17 cellular contexts compared by ENCODE assay signal in genomic region chr7:139990142-139990535, GRCh38.
"Had no signal": no experiment of that assay in that cellular context is flagged by ENCODE, and none has a peak within 500 bp of the region (broad histone marks: within the 10 kb centered on the region; RNA-seq: fewer than 3 reads in every experiment).

No MANE protein-coding gene starts in this region.

- H3K27me3 Mint-ChIP-seq: natural killer cell treated with Interleukin-12 subunit alpha and Interleukin-12 subunit beta and Interleukin-15 and Interleukin-18, amount 100 ng/mL, for 72 hours had no signal

- DNase-seq: activated CD4-positive, alpha-beta T cell treated with anti-CD3 and anti-CD28 coated beads, Interleukin-2, amount 10 ng/mL, durations not matched to agents 24 days and 14 days; activated CD8-positive, alpha-beta T cell treated with anti-CD3 and anti-CD28 coated beads, Interleukin-2, amount 10 ng/mL, durations not matched to agents 7 days and 5 days; activated effector memory CD4-positive, alpha-beta T cell treated with anti-CD3 and anti-CD28 coated beads, Interleukin-2, amount 50 U/mL, for 16 hours; activated T-cell treated with anti-CD3 and anti-CD28 coated beads, Interleukin-2, amount 50 U/mL, for 4 hours; dermis blood vessel endothelial cell; effector memory CD4-positive, alpha-beta T cell; esophagus squamous epithelium; left cardiac atrium; lower lobe of right lung; nucleus accumbens; stimulated activated CD4-positive, alpha-beta T cell treated with anti-CD3 and anti-CD28 coated beads, Interleukin-1b, Interleukin-23, amount 100 ng/mL, for 48 hours; stimulated activated CD8-positive, alpha-beta memory T cell treated with anti-CD3 and anti-CD28 coated beads, Interleukin-4, amount 100 ng/mL, for 48 hours; stimulated activated naive CD4-positive, alpha-beta T cell treated with Interleukin-2 at 50 U/mL for 16 hours; T1000; thyroid gland had no signal

- H3K36me3 ChIP-seq: esophagus squamous epithelium, thyroid gland had no signal

- H3K4me1 ChIP-seq: thyroid gland had no signal

- H3K9me3 ChIP-seq: esophagus squamous epithelium, lower lobe of right lung, thyroid gland had no signal

- H3K9me3 Mint-ChIP-seq: activated CD4-positive, alpha-beta T cell treated with anti-CD3 and anti-CD28 coated beads, Interleukin-2, amount 10 ng/mL, durations not matched to agents 24 days and 14 days; activated naive CD4-positive, alpha-beta T cell treated with anti-CD3 and anti-CD28 coated beads, Interleukin-2, amount 50 U/mL, for 72 hours; activated T-cell treated with anti-CD3 and anti-CD28 coated beads, Interleukin-2, amount 50 U/mL, for 4 hours; natural killer cell treated with Interleukin-12 subunit alpha and Interleukin-12 subunit beta and Interleukin-15 and Interleukin-18, amount 100 ng/mL, for 72 hours had no signal

- H3K27ac ChIP-seq: esophagus squamous epithelium, lower lobe of right lung, thyroid gland had no signal

- H3K4me1 Mint-ChIP-seq: activated CD4-positive, alpha-beta T cell treated with anti-CD3 and anti-CD28 coated beads, Interleukin-2, amount 10 ng/mL, durations not matched to agents 24 days and 14 days had no signal

- H3K27me3 ChIP-seq: esophagus squamous epithelium, thyroid gland had no signal

- H3K4me3 ChIP-seq: esophagus squamous epithelium, lower lobe of right lung, thyroid gland had no signal

- H3K4me3 Mint-ChIP-seq: activated CD4-positive, alpha-beta T cell treated with anti-CD3 and anti-CD28 coated beads, Interleukin-2, amount 10 ng/mL, durations not matched to agents 24 days and 14 days; activated CD8-positive, alpha-beta T cell treated with anti-CD3 and anti-CD28 coated beads, Interleukin-2, amount 10 ng/mL, durations not matched to agents 7 days and 5 days; activated T-cell treated with anti-CD3 and anti-CD28 coated beads, Interleukin-2, amount 50 U/mL, for 4 hours; natural killer cell treated with Interleukin-12 subunit alpha and Interleukin-12 subunit beta and Interleukin-15 and Interleukin-18, amount 100 ng/mL, for 72 hours had no signal

- H3K36me3 Mint-ChIP-seq: activated naive CD4-positive, alpha-beta T cell treated with anti-CD3 and anti-CD28 coated beads, Interleukin-2, amount 50 U/mL, for 72 hours had no signal

- ATAC-seq: activated CD8-positive, alpha-beta T cell treated with anti-CD3 and anti-CD28 coated beads, Interleukin-2, amount 10 ng/mL, durations not matched to agents 7 days and 5 days; activated naive CD4-positive, alpha-beta T cell treated with anti-CD3 and anti-CD28 coated beads, Interleukin-2, amount 50 U/mL, for 72 hours; activated T-cell treated with anti-CD3 and anti-CD28 coated beads, Interleukin-2, amount 50 U/mL, for 4 hours; left cardiac atrium; lower lobe of right lung; natural killer cell treated with Interleukin-12 subunit alpha and Interleukin-12 subunit beta and Interleukin-15 and Interleukin-18, amount 100 ng/mL, for 72 hours had no signal

- H3K27ac Mint-ChIP-seq: activated CD4-positive, alpha-beta T cell treated with anti-CD3 and anti-CD28 coated beads, Interleukin-2, amount 10 ng/mL, durations not matched to agents 24 days and 14 days; activated CD8-positive, alpha-beta T cell treated with anti-CD3 and anti-CD28 coated beads, Interleukin-2, amount 10 ng/mL, durations not matched to agents 7 days and 5 days had no signal
